Comparison of ENCODE assay signal across 8 cellular contexts in genomic region chr5:179836225-179837019, GRCh38. TPM values are rescaled to one million over a fixed set of nuclear protein-coding genes. Genes with fewer than 3 reads are reported as not detected.
DNase-seq lines count a peak whose midpoint lies in the region; ATAC-seq, FAIRE-seq and TF ChIP-seq lines count a peak whose summit lies in the region.

No MANE protein-coding gene starts in this region.

- dilution Hi-C loops in endothelial cell of umbilical vein (cut with MboI; ENCODE audit: extremely low pct_ligation_motif_present, low sequenced_read_pairs), result no loop called here

- WGBS in spleen, 5 donors, result 76 to 84% (median 79%) methylated on average over 15 to 19 of the region's 19 CpGs

- peaks cover 13 to 47% of the 10 kb centered on the region in 2 experiments for H3K36me3 ChIP-seq in endothelial cell of umbilical vein (ENCODE audit: control insufficient read depth in 2 of 2, extremely low read depth in 1 of 2, insufficient read depth in 2 of 2, low read length in 2 of 2)
- peaks cover 13 to 98% (median 84%) of the 10 kb centered on the region in 6 donors for H3K36me3 ChIP-seq in spleen
- peaks cover 71 to 96% (median 84%) of the 10 kb centered on the region in 3 donors for H3K36me3 ChIP-seq in tibial artery

- no peak overlapping the region for H3K4me3 Mint-ChIP-seq in WTC11

- H3K9me3 ChIP-seq in endothelial cell of umbilical vein (replicated peaks; ENCODE audit: control insufficient read depth, insufficient read depth, low read length), result no peaks in the 10 kb centered on the region
- H3K9me3 ChIP-seq in spleen, result no peaks in the 10 kb centered on the region
- H3K9me3 ChIP-seq in tibial artery, result no peaks in the 10 kb centered on the region

- peaks cover 11% of the 10 kb centered on the region for H3K9me3 Mint-ChIP-seq in WTC11

- peaks cover 78% of the 10 kb centered on the region for H3K36me3 Mint-ChIP-seq in WTC11

- H3K27ac ChIP-seq in endothelial cell of umbilical vein (ENCODE audit: insufficient read depth, low read depth, low read length) (no peak overlapping the region), spleen (peak overlapping the region; percentile 27 to 70 (median 62)), tibial artery (no peak overlapping the region)

- DNase-seq in NK-92 treated with Interleukin-12 subunit alpha and Interleukin-12 subunit beta, amount 100 ng/mL, for 24 hours (lab: John Stamatoyannopoulos, UW), result peak; percentile 44
- no peak for DNase-seq in NK-92 (lab: John Stamatoyannopoulos, UW; ENCODE audit: unreplicated experiment)
- DNase-seq in WTC11 (ENCODE audit: low spot score), result no peak
- no peak for DNase-seq in endothelial cell of umbilical vein (ENCODE audit: low read depth, low spot score)
- peak; percentile 81 for DNase-seq in spleen
- no peak for DNase-seq in tibial artery
- DNase-seq in NCI-H146 treated with DMSO at 0.1 percent for 48 hours (lab: John Stamatoyannopoulos, UW; ENCODE audit: unreplicated experiment), result no peak
- DNase-seq in NOMO-1 treated with dmso at 0.1 percent for 144 hours (lab: John Stamatoyannopoulos, UW; ENCODE audit: unreplicated experiment), result no peak

- H3K4me1 ChIP-seq in endothelial cell of umbilical vein (ENCODE audit: control insufficient read depth, extremely low read depth, insufficient read depth, low read length), result no peaks in the 10 kb centered on the region
- peaks cover 10 to 35% (median 21%) of the 10 kb centered on the region in 6 donors for H3K4me1 ChIP-seq in spleen
- H3K4me1 ChIP-seq in tibial artery, result peaks cover 0 to 6% (median 0%) of the 10 kb centered on the region in 4 donors

- H3K79me2 ChIP-seq in endothelial cell of umbilical vein (ENCODE audit: control insufficient read depth, insufficient read depth, low read length), result no peaks in the 10 kb centered on the region

- BruUV-seq in endothelial cell of umbilical vein (replicated peaks; lab: Mats Ljungman, UMichigan), result TSS peak; percentile 49

- no peaks in the 10 kb centered on the region for H3K9me1 ChIP-seq in endothelial cell of umbilical vein (replicated peaks; ENCODE audit: control insufficient read depth, extremely low read depth, insufficient read depth, low read length)

- no peaks in the 10 kb centered on the region for H3K27me3 ChIP-seq in endothelial cell of umbilical vein (ENCODE audit: control insufficient read depth in 2 of 2, insufficient read depth in 2 of 2, low read length in 2 of 2)
- no peaks in the 10 kb centered on the region for H3K27me3 ChIP-seq in spleen (replicated peaks in 1 of 7)
- H3K27me3 ChIP-seq in tibial artery, result no peaks in the 10 kb centered on the region

- no peak for FAIRE-seq in endothelial cell of umbilical vein (lab: Jason Lieb, UNC)

- no peak overlapping the region for H2AFZ ChIP-seq in endothelial cell of umbilical vein (ENCODE audit: low read depth, low read length)

- TF ChIP-seq CTCF in WTC11 (IDR thresholded peaks at IDR 0.05), result no peak
- no peak for TF ChIP-seq CTCF in endothelial cell of umbilical vein (IDR thresholded peaks at IDR 0.05; ENCODE audit: extremely low read depth in 1 of 2, insufficient read depth in 1 of 2, low read depth in 1 of 2, low read length in 2 of 2)
- peak in 1 of 11 experiments; percentile 12 for TF ChIP-seq CTCF in spleen (IDR thresholded peaks at IDR 0.05 in 8 of 11, conservative IDR thresholded peaks at IDR 0.05 in 3 of 11)
- no peak for TF ChIP-seq CTCF in tibial artery (IDR thresholded peaks at IDR 0.05)

- ATAC-seq in WTC11, result peak; percentile 24; the same call in 1 of the 2 replicates

- no peak overlapping the region for H3K27ac Mint-ChIP-seq in WTC11

- H3K9ac ChIP-seq in endothelial cell of umbilical vein (replicated peaks; ENCODE audit: extremely low read depth, insufficient read depth, low read length), result no peak overlapping the region

- POLR2A ChIA-PET in WTC11 (lab: Charles Lee) (no interaction called here), endothelial cell of umbilical vein (lab: Charles Lee) (no interaction called here)

- no peak overlapping the region for H3K4me2 ChIP-seq in endothelial cell of umbilical vein (ENCODE audit: insufficient read depth, low read length)

- no peak for TF ChIP-seq POLR2A in endothelial cell of umbilical vein (IDR thresholded peaks at IDR 0.05; ENCODE audit: low read depth, low read length)
- TF ChIP-seq POLR2A in spleen (IDR thresholded peaks at IDR 0.05), result no peak

- CTCF ChIA-PET in WTC11 (lab: Charles Lee) (no interaction called here), endothelial cell of umbilical vein (lab: Charles Lee) (interaction anchor here (1.5 to 2.5 kb wide), 2 partner anchors 8 to 35 kb away, joined by 3 to 12 read pairs; no protein-coding TSS in a partner anchor)

- H3K4me3 ChIP-seq in endothelial cell of umbilical vein (replicated peaks in 1 of 3; ENCODE audit: insufficient read depth in 1 of 3, low read depth in 1 of 3, low read length in 3 of 3), result no peak overlapping the region
- H3K4me3 ChIP-seq in spleen, result no peak overlapping the region
- H3K4me3 ChIP-seq in tibial artery, result no peak overlapping the region

- no peaks in the 10 kb centered on the region for H4K20me1 ChIP-seq in endothelial cell of umbilical vein (replicated peaks; ENCODE audit: control insufficient read depth, extremely low read depth, insufficient read depth, low read length)

- H3K27me3 Mint-ChIP-seq in WTC11 (ENCODE audit: low read depth), result no peaks in the 10 kb centered on the region; the same call in 1 of the 2 replicates

- intact Hi-C loops in endothelial cell of umbilical vein (cut with micrococcal nuclease) (no loop called here), spleen (cut with DNase I; ENCODE audit: low total_unique reads) (no loop called here), tibial artery (cut with DNase I; ENCODE audit: low total_unique reads) (no loop called here)

- H3K4me1 Mint-ChIP-seq in WTC11, result no peaks in the 10 kb centered on the region

TF ChIP-seq in WTC11, 78 proteins besides CTCF, POLR2A, EP300 and RAD21 (continues in another document):
- TF ChIP-seq ZNF263 (CRISPR knock-in tag; IDR thresholded peaks at IDR 0.05; ENCODE audit: low read depth) (no peak), SMAD3 (CRISPR knock-in tag; IDR thresholded peaks at IDR 0.05; ENCODE audit: borderline replicate concordance) (no peak)

TF ChIP-seq in endothelial cell of umbilical vein, 7 proteins besides CTCF, POLR2A, EP300 and RAD21:
- peak; percentile 18 for TF ChIP-seq POLR2AphosphoS5 (IDR thresholded peaks at IDR 0.05; ENCODE audit: insufficient read depth, low read depth, low read length)
- TF ChIP-seq EZH2 (IDR thresholded peaks at IDR 0.05; ENCODE audit: borderline replicate concordance, low read depth, low read length, severe bottlenecking), result no peak

RNA-seq across cellular contexts. Expression of gene SQSTM1, which starts 15.7 kb away (rescaled TPM):
- 78.5 to 95.2 TPM (median 86.5 TPM) in 3 replicates for total RNA-seq in WTC11 (2021)
- 316 and 346 TPM in 2 replicates for total RNA-seq in endothelial cell of umbilical vein
- 293 and 302 TPM in 2 replicates for polyA plus RNA-seq in endothelial cell of umbilical vein
- 161 and 215 TPM in 2 replicates for polyA plus RNA-seq in endothelial cell of umbilical vein (2011; cell fraction: cytosol; rRNA removed)
- polyA plus RNA-seq in endothelial cell of umbilical vein (2011; cell fraction: nucleus; rRNA removed), result 318 and 450 TPM in 2 replicates
- 253 and 324 TPM in 2 replicates for polyA plus RNA-seq in endothelial cell of umbilical vein (2012)
- 329 and 383 TPM in 2 replicates for polyA minus RNA-seq in endothelial cell of umbilical vein
- polyA minus RNA-seq in endothelial cell of umbilical vein (2011; cell fraction: cytosol; rRNA and poly(A)+ RNA removed), result 322 TPM
- 164 and 528 TPM in 2 replicates for polyA minus RNA-seq in endothelial cell of umbilical vein (2011; cell fraction: nucleus; rRNA and poly(A)+ RNA removed)
- total RNA-seq in spleen, result 100 to 1,000 TPM; 241 to 328 (median 311) TPM
- polyA plus RNA-seq in spleen, result 100 to 1,000 TPM; 105 to 185 (median 126) TPM

RNA-seq across cellular contexts. Expression of gene MRNIP, which starts 22.2 kb away (rescaled TPM):
- 35.2 to 42.0 TPM (median 36.7 TPM) in 3 replicates for total RNA-seq in WTC11 (2021)
- total RNA-seq in endothelial cell of umbilical vein, result 17.6 and 19.1 TPM in 2 replicates
- 16.4 and 17.1 TPM in 2 replicates for polyA plus RNA-seq in endothelial cell of umbilical vein
- polyA plus RNA-seq in endothelial cell of umbilical vein (2011; cell fraction: cytosol; rRNA removed), result 7.8 and 10.3 TPM in 2 replicates
- polyA plus RNA-seq in endothelial cell of umbilical vein (2011; cell fraction: nucleus; rRNA removed), result 118 and 121 TPM in 2 replicates
- 18.5 and 19.7 TPM in 2 replicates for polyA plus RNA-seq in endothelial cell of umbilical vein (2012)
- 16.5 and 26.7 TPM in 2 replicates for polyA minus RNA-seq in endothelial cell of umbilical vein
- polyA minus RNA-seq in endothelial cell of umbilical vein (2011; cell fraction: cytosol; rRNA and poly(A)+ RNA removed), result 3.3 TPM
- polyA minus RNA-seq in endothelial cell of umbilical vein (2011; cell fraction: nucleus; rRNA and poly(A)+ RNA removed), result 14.5 and 24.5 TPM in 2 replicates
- 10 to 100 TPM; 46.2 to 88.4 (median 48.0) TPM for total RNA-seq in spleen
- polyA plus RNA-seq in spleen, result 100 to 1,000 TPM in 1 of 3 donors, 10 to 100 TPM in 2; 34.9 to 107 (median 58.7) TPM

RNA-seq across cellular contexts. Expression of gene MGAT4B, which starts 29.8 kb away (rescaled TPM):
- total RNA-seq in WTC11 (2021) (127 to 151 TPM (median 135 TPM) in 3 replicates), endothelial cell of umbilical vein (226 and 243 TPM in 2 replicates), spleen (100 to 1,000 TPM in 2 of 7 donors, 10 to 100 TPM in 5; 76.8 to 117 (median 87.7) TPM)
- polyA plus RNA-seq in endothelial cell of umbilical vein (243 and 300 TPM in 2 replicates), spleen (10 to 100 TPM; 34.9 to 49.3 (median 35.8) TPM)
- polyA plus RNA-seq in endothelial cell of umbilical vein (2011; cell fraction: cytosol; rRNA removed), result 227 and 229 TPM in 2 replicates
- polyA plus RNA-seq in endothelial cell of umbilical vein (2011; cell fraction: nucleus; rRNA removed), result 434 and 609 TPM in 2 replicates
- polyA plus RNA-seq in endothelial cell of umbilical vein (2012), result 211 and 221 TPM in 2 replicates
- polyA minus RNA-seq in endothelial cell of umbilical vein, result 149 and 172 TPM in 2 replicates
- polyA minus RNA-seq in endothelial cell of umbilical vein (2011; cell fraction: cytosol; rRNA and poly(A)+ RNA removed), result 87.2 TPM
- 91.5 and 136 TPM in 2 replicates for polyA minus RNA-seq in endothelial cell of umbilical vein (2011; cell fraction: nucleus; rRNA and poly(A)+ RNA removed)

RNA-seq across cellular contexts. Expression of gene LTC4S, which starts 42.6 kb away (rescaled TPM):
- total RNA-seq in WTC11 (2021) (2.6 to 4.5 TPM (median 3.0 TPM) in 3 replicates), endothelial cell of umbilical vein (0.88 and 0.95 TPM in 2 replicates), spleen (10 to 100 TPM in 3 of 7 donors, 1 to 10 TPM in 4; 4.0 to 24.2 (median 9.2) TPM)
- polyA plus RNA-seq in endothelial cell of umbilical vein (6.3 and 14.1 TPM in 2 replicates), spleen (10 to 100 TPM in 1 of 3 donors, 1 to 10 TPM in 2; 3.1 to 14.9 (median 3.8) TPM)
- 0.98 and 1.7 TPM in 2 replicates for polyA plus RNA-seq in endothelial cell of umbilical vein (2011; cell fraction: cytosol; rRNA removed)
- 2.3 and 3.3 TPM in 2 replicates for polyA plus RNA-seq in endothelial cell of umbilical vein (2011; cell fraction: nucleus; rRNA removed)
- 1.0 TPM in 1 of 2 replicates, not detected in the other for polyA plus RNA-seq in endothelial cell of umbilical vein (2012)
- 0.49 TPM in 1 of 2 replicates, not detected in the other for polyA minus RNA-seq in endothelial cell of umbilical vein
- not detected for polyA minus RNA-seq in endothelial cell of umbilical vein (2011; cell fraction: cytosol; rRNA and poly(A)+ RNA removed)
- not detected in 2 replicates for polyA minus RNA-seq in endothelial cell of umbilical vein (2011; cell fraction: nucleus; rRNA and poly(A)+ RNA removed)

Comparison
In these comparisons a context has a peak if more than half of its experiments do, and no peak if none do; other contexts are left out.
1. DNase-seq: peak in NK-92 treated with Interleukin-12 subunit alpha and Interleukin-12 subunit beta, amount 100 ng/mL, for 24 hours (single experiment) and spleen (single experiment); none in NK-92 (single experiment), WTC11 (single experiment), endothelial cell of umbilical vein (single experiment), tibial artery (0 of 2), NCI-H146 treated with DMSO at 0.1 percent for 48 hours (single experiment) and NOMO-1 treated with dmso at 0.1 percent for 144 hours (single experiment).
2. H3K27ac ChIP-seq: peak in spleen (8 of 8); none in endothelial cell of umbilical vein (single experiment) and tibial artery (0 of 2).